20 cellular contexts compared by ENCODE assay signal in genomic region chr1:176694713-176695112, GRCh38.
"Had no signal": no experiment of that assay in that cellular context is flagged by ENCODE, and none has a peak within 500 bp of the region (broad histone marks: within the 10 kb centered on the region; RNA-seq: fewer than 3 reads in every experiment).

No MANE protein-coding gene starts in this region.

- H3K9me3 ChIP-seq: gastroesophageal sphincter, prostate gland, right lobe of liver, spleen, thyroid gland had no signal

- H3K27me3 ChIP-seq: gastroesophageal sphincter, neural progenitor cell, right lobe of liver, spleen, thyroid gland had no signal

- H3K4me3 ChIP-seq: gastroesophageal sphincter, neural progenitor cell, prostate gland, right lobe of liver, spleen, thyroid gland had no signal

- H3K36me3 Mint-ChIP-seq: brain; naive thymus-derived CD4-positive, alpha-beta T cell; neural progenitor cell; stimulated activated naive B cell treated with anti-CD40 and anti-IgM and Interleukin-4, amounts not matched to agents 10 μg/mL and 1 μg/mL and 100 μg/mL, for 72 hours had no signal

- H3K27ac Mint-ChIP-seq: activated CD4-positive, alpha-beta T cell treated with anti-CD3 and anti-CD28 coated beads, Interleukin-2, amount 10 ng/mL, durations not matched to agents 7 days and 5 days; activated CD8-positive, alpha-beta T cell treated with anti-CD3 and anti-CD28 coated beads, Interleukin-2, amount 10 ng/mL, durations not matched to agents 7 days and 5 days; activated naive CD4-positive, alpha-beta T cell treated with anti-CD3 and anti-CD28 coated beads for 36 hours; activated T-cell treated with anti-CD3 and anti-CD28 coated beads, Interleukin-2, amount 50 U/mL, for 24 hours; activated T-helper 2 cell treated with anti-CD3 and anti-CD28 coated beads, Interferon-gamma antibody, Interleukin-2, Interleukin-4, amounts not matched to agents 10 μg/mL and 5 μg/mL and 100 μg/mL, durations not matched to agents 14 hours and 24 hours and 36 hours; naive thymus-derived CD4-positive, alpha-beta T cell; neural progenitor cell; stimulated activated naive B cell treated with anti-CD40 and anti-IgM and Interleukin-4, amounts not matched to agents 10 μg/mL and 1 μg/mL and 100 μg/mL, for 72 hours had no signal

- H3K4me3 Mint-ChIP-seq: activated CD4-positive, alpha-beta T cell treated with anti-CD3 and anti-CD28 coated beads, Interleukin-2, amount 10 ng/mL, durations not matched to agents 7 days and 5 days; activated CD8-positive, alpha-beta T cell treated with anti-CD3 and anti-CD28 coated beads, Interleukin-2, amount 10 ng/mL, durations not matched to agents 7 days and 5 days; activated naive CD4-positive, alpha-beta T cell treated with anti-CD3 and anti-CD28 coated beads for 36 hours; activated T-cell treated with anti-CD3 and anti-CD28 coated beads, Interleukin-2, amount 50 U/mL, for 24 hours; brain; naive thymus-derived CD4-positive, alpha-beta T cell; neural progenitor cell; stimulated activated naive B cell treated with anti-CD40 and anti-IgM and Interleukin-4, amounts not matched to agents 10 μg/mL and 1 μg/mL and 100 μg/mL, for 72 hours had no signal

- H3K27ac ChIP-seq: gastroesophageal sphincter, neural progenitor cell, prostate gland, right lobe of liver, spleen, thyroid gland had no signal

- H3K9me3 Mint-ChIP-seq: activated CD4-positive, alpha-beta T cell treated with anti-CD3 and anti-CD28 coated beads, Interleukin-2, amount 10 ng/mL, durations not matched to agents 7 days and 5 days; activated naive CD4-positive, alpha-beta T cell treated with anti-CD3 and anti-CD28 coated beads for 36 hours; activated T-cell treated with anti-CD3 and anti-CD28 coated beads, Interleukin-2, amount 50 U/mL, for 24 hours; activated T-helper 2 cell treated with anti-CD3 and anti-CD28 coated beads, Interferon-gamma antibody, Interleukin-2, Interleukin-4, amounts not matched to agents 10 μg/mL and 5 μg/mL and 100 μg/mL, durations not matched to agents 14 hours and 24 hours and 36 hours; brain; neural progenitor cell; stimulated activated naive B cell treated with anti-CD40 and anti-IgM and Interleukin-4, amounts not matched to agents 10 μg/mL and 1 μg/mL and 100 μg/mL, for 72 hours had no signal

- H3K27me3 Mint-ChIP-seq: activated CD4-positive, alpha-beta T cell treated with anti-CD3 and anti-CD28 coated beads, Interleukin-2, amount 10 ng/mL, durations not matched to agents 7 days and 5 days; activated T-cell treated with anti-CD3 and anti-CD28 coated beads, Interleukin-2, amount 50 U/mL, for 24 hours; brain had no signal

- H3K4me1 ChIP-seq: right lobe of liver, spleen had no signal

- DNase-seq: activated CD4-positive, alpha-beta T cell treated with anti-CD3 and anti-CD28 coated beads, Interleukin-2, amount 10 ng/mL, durations not matched to agents 7 days and 5 days; activated CD8-positive, alpha-beta T cell treated with anti-CD3 and anti-CD28 coated beads, Interleukin-2, amount 10 ng/mL, durations not matched to agents 7 days and 5 days; activated naive CD4-positive, alpha-beta T cell treated with anti-CD3 and anti-CD28 coated beads for 36 hours; activated T-cell treated with anti-CD3 and anti-CD28 coated beads, Interleukin-2, amount 50 U/mL, for 24 hours; anterior cingulate cortex; effector CD4-positive, alpha-beta T cell; naive thymus-derived CD4-positive, alpha-beta T cell; right lobe of liver; spleen; stimulated activated CD4-positive, alpha-beta T cell treated with anti-CD3 and anti-CD28 coated beads, Interleukin-4, amount 100 ng/mL, for 4 hours; stimulated activated naive B cell treated with anti-CD40 and anti-IgM and Interleukin-4, amounts not matched to agents 10 μg/mL and 1 μg/mL and 100 μg/mL, for 72 hours; T-helper 1 cell; T-helper 9 cell; thyroid gland had no signal

- ATAC-seq: activated CD8-positive, alpha-beta T cell treated with anti-CD3 and anti-CD28 coated beads, Interleukin-2, amount 10 ng/mL, durations not matched to agents 7 days and 5 days; esophagus mucosa; gastroesophageal sphincter; naive thymus-derived CD4-positive, alpha-beta T cell; right lobe of liver; stimulated activated naive B cell treated with anti-CD40 and anti-IgM and Interleukin-4, amounts not matched to agents 10 μg/mL and 1 μg/mL and 100 μg/mL, for 72 hours had no signal

- H3K36me3 ChIP-seq: gastroesophageal sphincter, neural progenitor cell, prostate gland, right lobe of liver, spleen, thyroid gland had no signal

- H3K4me1 Mint-ChIP-seq: activated CD4-positive, alpha-beta T cell treated with anti-CD3 and anti-CD28 coated beads, Interleukin-2, amount 10 ng/mL, durations not matched to agents 7 days and 5 days; stimulated activated naive B cell treated with anti-CD40 and anti-IgM and Interleukin-4, amounts not matched to agents 10 μg/mL and 1 μg/mL and 100 μg/mL, for 72 hours had no signal
